Comparison of ENCODE assay signal across 8 cellular contexts in genomic region chr9:105449081-105449480, GRCh38. TPM values are rescaled to one million over a fixed set of nuclear protein-coding genes. Genes with fewer than 3 reads are reported as not detected.
DNase-seq lines count a peak whose midpoint lies in the region; TF ChIP-seq lines count a peak whose summit lies in the region.

No MANE protein-coding gene starts in this region.

- no peaks in the 10 kb centered on the region for H3K9me2 ChIP-seq in hepatocyte (replicated peaks; ENCODE audit: insufficient read depth)

- intact Hi-C loops in activated T-helper 1 cell treated with anti-CD3 and anti-CD28 coated beads, Interleukin-12 subunit alpha, Interleukin-12 subunit beta, Interleukin-2, Interleukin-4 antibody, amounts not matched to agents 30 ng/mL and 10 ng/mL and 1 ng/mL, durations not matched to agents 14 hours and 24 hours and 36 hours (cut with micrococcal nuclease), result loop anchor here (2.0 to 5.0 kb wide), 2 partner anchors 44 to 93 kb away; no protein-coding TSS in a partner anchor
- intact Hi-C loops in tibial artery (cut with DNase I; ENCODE audit: low total_unique reads), result no loop called here

- WGBS in hepatocyte (ENCODE audit: low lambda C conversion rate, missing lambda C conversion rate), result 23% methylated on average over 2 of the region's 2 CpGs

- no peaks in the 10 kb centered on the region for H3K36me3 Mint-ChIP-seq in activated naive CD4-positive, alpha-beta T cell treated with anti-CD3 and anti-CD28 coated beads, Interleukin-2, amount 50 U/mL, for 24 hours
- H3K36me3 Mint-ChIP-seq in activated T-helper 1 cell treated with anti-CD3 and anti-CD28 coated beads, Interleukin-12 subunit alpha, Interleukin-12 subunit beta, Interleukin-2, Interleukin-4 antibody, amounts not matched to agents 30 ng/mL and 10 ng/mL and 1 ng/mL, durations not matched to agents 14 hours and 24 hours and 36 hours (ENCODE audit: low read depth), result no peaks in the 10 kb centered on the region

- H3K4me2 ChIP-seq in hepatocyte, result peak overlapping the region; percentile 86

- peak overlapping the region; percentile 80 for H3K27ac ChIP-seq in hepatocyte
- H3K27ac ChIP-seq in tibial artery, result peak overlapping the region in 1 of 2 donors; percentile 80

- no peaks in the 10 kb centered on the region for H3K9me3 Mint-ChIP-seq in activated naive CD4-positive, alpha-beta T cell treated with anti-CD3 and anti-CD28 coated beads, Interleukin-2, amount 50 U/mL, for 24 hours
- H3K9me3 Mint-ChIP-seq in activated T-helper 1 cell treated with anti-CD3 and anti-CD28 coated beads, Interleukin-12 subunit alpha, Interleukin-12 subunit beta, Interleukin-2, Interleukin-4 antibody, amounts not matched to agents 30 ng/mL and 10 ng/mL and 1 ng/mL, durations not matched to agents 14 hours and 24 hours and 36 hours, result no peaks in the 10 kb centered on the region

- peak overlapping the region; percentile 87 for H3K4me3 Mint-ChIP-seq in activated naive CD4-positive, alpha-beta T cell treated with anti-CD3 and anti-CD28 coated beads, Interleukin-2, amount 50 U/mL, for 24 hours
- peak overlapping the region; percentile 87 for H3K4me3 Mint-ChIP-seq in activated T-helper 1 cell treated with anti-CD3 and anti-CD28 coated beads, Interleukin-12 subunit alpha, Interleukin-12 subunit beta, Interleukin-2, Interleukin-4 antibody, amounts not matched to agents 30 ng/mL and 10 ng/mL and 1 ng/mL, durations not matched to agents 14 hours and 24 hours and 36 hours

- H3K4me1 Mint-ChIP-seq in activated naive CD4-positive, alpha-beta T cell treated with anti-CD3 and anti-CD28 coated beads, Interleukin-2, amount 50 U/mL, for 24 hours, result peaks cover 10% of the 10 kb centered on the region
- H3K4me1 Mint-ChIP-seq in activated T-helper 1 cell treated with anti-CD3 and anti-CD28 coated beads, Interleukin-12 subunit alpha, Interleukin-12 subunit beta, Interleukin-2, Interleukin-4 antibody, amounts not matched to agents 30 ng/mL and 10 ng/mL and 1 ng/mL, durations not matched to agents 14 hours and 24 hours and 36 hours (ENCODE audit: low read depth), result peaks cover 17% of the 10 kb centered on the region

- H3K27me3 Mint-ChIP-seq in activated naive CD4-positive, alpha-beta T cell treated with anti-CD3 and anti-CD28 coated beads, Interleukin-2, amount 50 U/mL, for 24 hours, result no peaks in the 10 kb centered on the region
- peaks cover 7% of the 10 kb centered on the region for H3K27me3 Mint-ChIP-seq in activated T-helper 1 cell treated with anti-CD3 and anti-CD28 coated beads, Interleukin-12 subunit alpha, Interleukin-12 subunit beta, Interleukin-2, Interleukin-4 antibody, amounts not matched to agents 30 ng/mL and 10 ng/mL and 1 ng/mL, durations not matched to agents 14 hours and 24 hours and 36 hours (ENCODE audit: insufficient read depth)

- H3K36me3 ChIP-seq in hepatocyte (replicated peaks; ENCODE audit: insufficient read depth, low read depth), result no peaks in the 10 kb centered on the region
- no peaks in the 10 kb centered on the region for H3K36me3 ChIP-seq in tibial artery

- H4K20me1 ChIP-seq in hepatocyte (ENCODE audit: insufficient read depth, poor library complexity, severe bottlenecking), result no peaks in the 10 kb centered on the region

- no peak for DNase-seq in activated naive CD4-positive, alpha-beta T cell (lab: John Stamatoyannopoulos, UW)
- DNase-seq in activated T-helper 1 cell treated with anti-CD3 and anti-CD28 coated beads, Interleukin-12 subunit alpha, Interleukin-12 subunit beta, Interleukin-2, Interleukin-4 antibody, amounts not matched to agents 30 ng/mL and 10 ng/mL and 1 ng/mL, durations not matched to agents 14 hours and 24 hours and 36 hours (ENCODE audit: low spot score), result no peak
- DNase-seq in hepatocyte (ENCODE audit: low spot score) (no peak), tibial artery (no peak), cerebellum (ENCODE audit: low spot score) (no peak), hypothalamus (lab: John Stamatoyannopoulos, UW) (no peak)
- no peak for DNase-seq in activated CD8-positive, alpha-beta memory T cell treated with anti-CD3 and anti-CD28 coated beads, Interleukin-2, amount 50 U/mL, for 4 hours

- H2AFZ ChIP-seq in hepatocyte, result peak overlapping the region; percentile 69

- peak overlapping the region; percentile 84 for H3K4me3 ChIP-seq in hepatocyte
- peak overlapping the region; percentile 73 to 96 for H3K4me3 ChIP-seq in tibial artery

- peaks cover 50% of the 10 kb centered on the region for H3K79me2 ChIP-seq in hepatocyte

- peaks cover 7% of the 10 kb centered on the region for H3K4me1 ChIP-seq in hepatocyte (ENCODE audit: insufficient read depth)
- peaks cover 0 to 14% (median 7%) of the 10 kb centered on the region in 4 donors for H3K4me1 ChIP-seq in tibial artery

- H3K27ac Mint-ChIP-seq in activated naive CD4-positive, alpha-beta T cell treated with anti-CD3 and anti-CD28 coated beads, Interleukin-2, amount 50 U/mL, for 24 hours, result no peak overlapping the region
- no peak overlapping the region for H3K27ac Mint-ChIP-seq in activated T-helper 1 cell treated with anti-CD3 and anti-CD28 coated beads, Interleukin-12 subunit alpha, Interleukin-12 subunit beta, Interleukin-2, Interleukin-4 antibody, amounts not matched to agents 30 ng/mL and 10 ng/mL and 1 ng/mL, durations not matched to agents 14 hours and 24 hours and 36 hours

- TF ChIP-seq CTCF in hepatocyte (IDR thresholded peaks at IDR 0.05; ENCODE audit: poor library complexity), result no peak
- no peak for TF ChIP-seq CTCF in tibial artery (IDR thresholded peaks at IDR 0.05)

- H3K9me3 ChIP-seq in hepatocyte (ENCODE audit: low read depth) (no peaks in the 10 kb centered on the region), tibial artery (no peaks in the 10 kb centered on the region)

- H3K27me3 ChIP-seq in hepatocyte (no peaks in the 10 kb centered on the region), tibial artery (no peaks in the 10 kb centered on the region)

RNA-seq across cellular contexts. Expression of gene FSD1L, which starts 1.2 kb away (rescaled TPM):
- 3.4 and 3.5 TPM in 2 replicates for total RNA-seq in activated T-helper 1 cell treated with anti-CD3 and anti-CD28 coated beads, Interleukin-12 subunit alpha, Interleukin-12 subunit beta, Interleukin-2, Interleukin-4 antibody, amounts not matched to agents 30 ng/mL and 10 ng/mL and 1 ng/mL, durations not matched to agents 14 hours and 24 hours and 36 hours
- total RNA-seq in hepatocyte, result 7.3 and 9.3 TPM in 2 replicates
- 1.1 and 2.5 TPM in 2 replicates for polyA plus RNA-seq in hepatocyte
- total RNA-seq in cerebellum, result 71.7 TPM
